Comparison of ENCODE assay signal across 16 cellular contexts in the genomic region with DNA sequence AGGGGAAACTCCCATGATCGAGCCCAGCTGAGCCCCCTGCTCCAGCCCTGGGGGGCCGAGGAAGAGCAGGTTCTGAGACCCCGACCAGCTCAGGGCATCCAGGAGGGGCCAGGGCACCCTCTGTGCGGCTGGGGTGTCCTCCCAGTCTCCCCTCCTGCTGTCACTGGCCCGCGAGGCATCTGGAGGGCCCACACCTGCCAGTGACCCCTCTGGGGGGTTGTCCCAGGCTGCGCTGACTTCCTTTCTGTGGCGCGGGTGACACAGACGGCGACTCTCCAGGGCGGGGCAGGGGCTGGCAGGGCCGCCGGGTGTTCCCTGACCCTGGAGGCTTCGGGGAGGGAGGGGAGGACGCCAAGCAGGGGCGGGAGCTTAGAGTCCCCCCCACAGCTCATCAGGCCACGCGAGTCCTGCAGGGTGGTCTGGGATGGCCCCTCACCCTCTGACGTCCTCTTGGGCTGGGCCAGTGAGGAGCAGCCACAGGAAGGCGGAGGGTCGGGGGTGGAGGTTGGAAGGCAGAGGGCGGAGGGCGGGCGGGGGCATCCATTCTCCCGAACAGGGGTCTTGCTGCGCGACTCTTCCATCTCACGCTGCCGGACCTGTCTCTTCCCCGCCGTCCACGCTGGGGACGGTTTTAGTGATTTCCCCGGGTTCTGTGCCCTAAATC. TPM values are rescaled to one million over a fixed set of nuclear protein-coding genes. Genes with fewer than 3 reads are reported as not detected.
DNase-seq lines count a peak whose midpoint lies in the region; ATAC-seq, FAIRE-seq and TF ChIP-seq lines count a peak whose summit lies in the region.
"Had no signal": no experiment of that assay in that cellular context is flagged by ENCODE, and none has a peak within 500 bp of the region (broad histone marks: within the 10 kb centered on the region; RNA-seq: fewer than 3 reads in every experiment).

No MANE protein-coding gene starts in this region.

- no peak overlapping the region for H2BK120ac ChIP-seq in neuronal stem cell (ENCODE audit: low read depth, low read length)

- no peak overlapping the region for H3K4me2 ChIP-seq in neuronal stem cell (ENCODE audit: insufficient read depth, low read length, poor library complexity, severe bottlenecking)

- H3K9ac ChIP-seq in neuronal stem cell (ENCODE audit: low read depth, low read length, poor library complexity): no peak overlapping the region

- H3K36me3 ChIP-seq in Peyer's patch (no peaks in the 10 kb centered on the region), neuronal stem cell (replicated peaks in 1 of 2; ENCODE audit: control insufficient read depth in 2 of 2, insufficient read depth in 2 of 2, low read length in 2 of 2) (no peaks in the 10 kb centered on the region)
- H3K36me3 ChIP-seq: SJSA1, thoracic aorta had no signal

- no peak overlapping the region for H4K91ac ChIP-seq in neuronal stem cell (ENCODE audit: low read depth, low read length, poor library complexity)

- no CpG with 5 or more reads among the region's 35 CpGs for WGBS in neuronal stem cell (ENCODE audit: extremely low coverage in 2 of 2, insufficient read length in 2 of 2, insufficient replicate concordance in 1 of 2), 2 donors

- H2AFZ ChIP-seq in neuronal stem cell (ENCODE audit: low read length): no peak overlapping the region

- H3K4ac ChIP-seq in neuronal stem cell (ENCODE audit: low read length): peak overlapping the region; percentile 84

- H3K14ac ChIP-seq in neuronal stem cell (ENCODE audit: low read length): peak overlapping the region; percentile 31

- H3K79me1 ChIP-seq in neuronal stem cell (ENCODE audit: low read depth, low read length): peaks cover 6% of the 10 kb centered on the region

- peak overlapping the region in 1 of 4 donors; percentile 46 for H3K27ac ChIP-seq in Peyer's patch
- H3K27ac ChIP-seq in neuronal stem cell (replicated peaks; ENCODE audit: low read length): no peak overlapping the region
- H3K27ac ChIP-seq: C4-2B, SJSA1, thoracic aorta had no signal

- H2BK5ac ChIP-seq in neuronal stem cell (ENCODE audit: low read length): peak overlapping the region; percentile 58

- peak overlapping the region; percentile 49 for H4K8ac ChIP-seq in neuronal stem cell (ENCODE audit: low read depth, low read length)

- H3K4me1 ChIP-seq in Peyer's patch (peaks cover 0 to 20% (median 3%) of the 10 kb centered on the region in 4 donors), neuronal stem cell (ENCODE audit: control insufficient read depth in 2 of 2, insufficient read depth in 1 of 2, low read depth in 1 of 2, low read length in 2 of 2) (peaks cover 0 to 23% of the 10 kb centered on the region in 2 donors)
- H3K4me1 ChIP-seq: SJSA1 had no signal

- peak overlapping the region; percentile 91 for H2BK15ac ChIP-seq in neuronal stem cell (ENCODE audit: low read length)

- DNase-seq in GM12892 (ENCODE audit: insufficient read length) (peak; percentile 75), Peyer's patch (peak in 2 of 3 donors; percentile 56 to 77), neuronal stem cell (ENCODE audit: low spot score) (no peak), nucleus accumbens (lab: John Stamatoyannopoulos, UW) (no peak), epidermal melanocyte (ENCODE audit: insufficient read length, low spot score) (no peak)
- DNase-seq: activated CD4-positive, alpha-beta T cell treated with anti-CD3 and anti-CD28 coated beads, Interleukin-2, amount 50 U/mL, for 48 hours; natural killer cell; NCI-H146; NCI-H446 had no signal

- H3K9me3 ChIP-seq in Peyer's patch (no peaks in the 10 kb centered on the region), neuronal stem cell (replicated peaks in 1 of 2; ENCODE audit: control insufficient read depth in 2 of 2, insufficient read depth in 1 of 2, low read depth in 1 of 2, low read length in 2 of 2) (peaks cover 0 to 7% of the 10 kb centered on the region in 2 donors)
- H3K9me3 ChIP-seq: SJSA1, thoracic aorta had no signal

- H2BK12ac ChIP-seq in neuronal stem cell (ENCODE audit: low read length): peak overlapping the region; percentile 77

- TF ChIP-seq POLR2A in GM12892 (IDR thresholded peaks at IDR 0.05; ENCODE audit: low read depth, low read length): no peak
- TF ChIP-seq POLR2A in Peyer's patch (IDR thresholded peaks at IDR 0.05): no peak

- TF ChIP-seq CTCF in Peyer's patch (IDR thresholded peaks at IDR 0.05): no peak

- peak overlapping the region; percentile 94 for H2AK5ac ChIP-seq in neuronal stem cell (ENCODE audit: low read depth, low read length)

- peak overlapping the region; percentile 8 for H3K23ac ChIP-seq in neuronal stem cell (ENCODE audit: low read depth, low read length, poor library complexity)

- H3K18ac ChIP-seq in neuronal stem cell (ENCODE audit: low read length): peak overlapping the region; percentile 65

- peak; percentile 41 for ATAC-seq in GM21423 (IDR thresholded peaks at IDR 0.05; ENCODE audit: unreplicated experiment)
- no peak for ATAC-seq in GM19328 (IDR thresholded peaks at IDR 0.05; ENCODE audit: unreplicated experiment)

- H3K4me3 ChIP-seq in Peyer's patch (no peak overlapping the region), neuronal stem cell (ENCODE audit: low read length in 2 of 2) (no peak overlapping the region)
- H3K4me3 ChIP-seq: SJSA1, thoracic aorta had no signal

- no peak for FAIRE-seq in GM12892 (lab: Jason Lieb, UNC)
- FAIRE-seq: endothelial cell of umbilical vein, frontal cortex had no signal

- H3K27me3 ChIP-seq in Peyer's patch (no peaks in the 10 kb centered on the region), neuronal stem cell (ENCODE audit: control insufficient read depth in 3 of 3, insufficient read depth in 3 of 3, low read depth in 1 of 3, low read length in 3 of 3) (peaks cover 0 to 64% (median 5%) of the 10 kb centered on the region in 3 experiments)
- H3K27me3 ChIP-seq: SJSA1 had no signal

RNA-seq across cellular contexts. Expression of gene FBRSL1, which starts 38.6 kb away (rescaled TPM):
- 3.1 TPM for polyA plus RNA-seq in GM12892 (2012; ENCODE audit: missing spikeins)
- total RNA-seq in Peyer's patch: 100 to 1,000 TPM in 1 of 4 donors, 10 to 100 TPM in 3; 48.3 to 484 (median 63.5) TPM
- polyA plus RNA-seq in neuronal stem cell (2013, experiment 1 of 2): 61.7 TPM
- 70.1 TPM for polyA plus RNA-seq in neuronal stem cell (2013, experiment 2 of 2)

Comparison
In these comparisons a context has a peak if more than half of its experiments do, and no peak if none do; other contexts are left out.
1. DNase-seq: peak in GM12892 (single experiment) and Peyer's patch (2 of 3); none in neuronal stem cell (single experiment), nucleus accumbens (0 of 56) and epidermal melanocyte (single experiment).